Comparison of ENCODE assay signal across 37 cellular contexts in the genomic region with DNA sequence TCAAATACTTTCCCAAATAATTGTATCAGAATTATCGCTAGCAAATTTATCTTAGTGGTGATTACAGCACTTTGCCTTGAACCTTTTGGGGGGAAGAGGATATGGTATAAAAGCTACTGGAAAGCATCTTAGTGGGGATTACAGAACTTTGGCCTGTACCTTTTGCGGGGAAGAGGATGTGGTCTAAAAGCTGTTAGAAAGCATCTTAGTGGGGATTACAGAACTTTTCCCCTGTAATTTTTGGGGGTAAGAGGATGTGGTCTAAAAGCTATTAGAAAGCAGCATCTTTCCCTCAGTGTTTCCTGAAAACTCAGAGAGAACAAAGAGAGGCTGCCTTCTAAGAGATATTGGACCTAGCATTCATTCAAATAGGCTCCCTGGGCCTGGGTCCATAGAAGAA. TPM values are rescaled to one million over a fixed set of nuclear protein-coding genes. Genes with fewer than 3 reads are reported as not detected.
DNase-seq lines count a peak whose midpoint lies in the region; ATAC-seq and TF ChIP-seq lines count a peak whose summit lies in the region.
"Had no signal": no experiment of that assay in that cellular context is flagged by ENCODE, and none has a peak within 500 bp of the region (broad histone marks: within the 10 kb centered on the region; RNA-seq: fewer than 3 reads in every experiment).

No MANE protein-coding gene starts in this region.

- no peaks in the 10 kb centered on the region for H3K9me3 Mint-ChIP-seq in activated CD4-positive, alpha-beta T cell treated with anti-CD3 and anti-CD28 coated beads, Interleukin-2, amount 10 ng/mL, durations not matched to agents 24 days and 14 days
- H3K9me3 Mint-ChIP-seq in T-helper 2 cell treated with Interferon-gamma antibody and Interleukin-4, amounts not matched to agents 5 μg/mL and 100 μg/mL, for 36 hours: no peaks in the 10 kb centered on the region
- no peaks in the 10 kb centered on the region for H3K9me3 Mint-ChIP-seq in natural killer cell
- H3K9me3 Mint-ChIP-seq: activated naive CD4-positive, alpha-beta T cell treated with anti-CD3 and anti-CD28 coated beads, Interleukin-2, amount 50 U/mL, for 24 hours; activated T-cell treated with anti-CD3 and anti-CD28 coated beads, Interleukin-2, amount 50 U/mL, for 72 hours; dendritic cell treated with granulocyte-macrophage colony-stimulating factor and Interleukin-4, amounts not matched to agents 40 ng/mL and 50 ng/mL, for 4 days; memory B cell; neural crest cell; stimulated activated memory B cell treated with anti-CD40 and anti-IgM and Interleukin-4, amounts not matched to agents 10 μg/mL and 1 μg/mL and 100 μg/mL, for 72 hours had no signal

- H3K36me3 Mint-ChIP-seq in activated CD4-positive, alpha-beta T cell treated with anti-CD3 and anti-CD28 coated beads, Interleukin-2, amount 10 ng/mL, durations not matched to agents 24 days and 14 days (ENCODE audit: low read depth): peaks cover 31% of the 10 kb centered on the region
- peaks cover 32% of the 10 kb centered on the region for H3K36me3 Mint-ChIP-seq in T-helper 2 cell treated with Interferon-gamma antibody and Interleukin-4, amounts not matched to agents 5 μg/mL and 100 μg/mL, for 36 hours (ENCODE audit: low read depth)
- H3K36me3 Mint-ChIP-seq in natural killer cell: peaks cover 9% of the 10 kb centered on the region
- H3K36me3 Mint-ChIP-seq: activated naive CD4-positive, alpha-beta T cell treated with anti-CD3 and anti-CD28 coated beads, Interleukin-2, amount 50 U/mL, for 24 hours; memory B cell; stimulated activated memory B cell treated with anti-CD40 and anti-IgM and Interleukin-4, amounts not matched to agents 10 μg/mL and 1 μg/mL and 100 μg/mL, for 72 hours had no signal

- H3K79me2 ChIP-seq in DND-41 (ENCODE audit: insufficient read depth, low read length): no peaks in the 10 kb centered on the region

- no peak overlapping the region for H3K27ac Mint-ChIP-seq in activated CD4-positive, alpha-beta T cell treated with anti-CD3 and anti-CD28 coated beads, Interleukin-2, amount 10 ng/mL, durations not matched to agents 24 days and 14 days
- peak overlapping the region; percentile 10 for H3K27ac Mint-ChIP-seq in T-helper 2 cell treated with Interferon-gamma antibody and Interleukin-4, amounts not matched to agents 5 μg/mL and 100 μg/mL, for 36 hours
- H3K27ac Mint-ChIP-seq in natural killer cell: peak overlapping the region; percentile 60 to 68
- H3K27ac Mint-ChIP-seq: activated naive CD4-positive, alpha-beta T cell treated with anti-CD3 and anti-CD28 coated beads, Interleukin-2, amount 50 U/mL, for 24 hours; activated T-cell treated with anti-CD3 and anti-CD28 coated beads, Interleukin-2, amount 50 U/mL, for 72 hours; dendritic cell treated with granulocyte-macrophage colony-stimulating factor and Interleukin-4, amounts not matched to agents 40 ng/mL and 50 ng/mL, for 4 days; H9; memory B cell; stimulated activated memory B cell treated with anti-CD40 and anti-IgM and Interleukin-4, amounts not matched to agents 10 μg/mL and 1 μg/mL and 100 μg/mL, for 72 hours had no signal

- no peak overlapping the region for H3K4me3 ChIP-seq in DND-41 (ENCODE audit: low read depth in 1 of 2, low read length in 2 of 2)
- H3K4me3 ChIP-seq: cardiac muscle cell, left lung, pancreas, upper lobe of left lung had no signal

- H3K27ac ChIP-seq in DND-41 (ENCODE audit: low read length): peak overlapping the region; percentile 77
- H3K27ac ChIP-seq: cardiac muscle cell, HL-60, KMS-11, left lung, pancreas, upper lobe of left lung, VCaP had no signal

- no peaks in the 10 kb centered on the region for H3K9me3 ChIP-seq in DND-41 (ENCODE audit: insufficient read depth, low read length, severe bottlenecking)
- H3K9me3 ChIP-seq: left lung, pancreas, upper lobe of left lung had no signal

- H3K4me1 Mint-ChIP-seq in activated CD4-positive, alpha-beta T cell treated with anti-CD3 and anti-CD28 coated beads, Interleukin-2, amount 10 ng/mL, durations not matched to agents 24 days and 14 days: peaks cover 41% of the 10 kb centered on the region
- peaks cover 34% of the 10 kb centered on the region for H3K4me1 Mint-ChIP-seq in T-helper 2 cell treated with Interferon-gamma antibody and Interleukin-4, amounts not matched to agents 5 μg/mL and 100 μg/mL, for 36 hours (ENCODE audit: low read depth)
- peaks cover 60 to 71% of the 10 kb centered on the region in 2 donors for H3K4me1 Mint-ChIP-seq in natural killer cell

- no peaks in the 10 kb centered on the region for H3K27me3 Mint-ChIP-seq in activated CD4-positive, alpha-beta T cell treated with anti-CD3 and anti-CD28 coated beads, Interleukin-2, amount 10 ng/mL, durations not matched to agents 24 days and 14 days
- no peaks in the 10 kb centered on the region for H3K27me3 Mint-ChIP-seq in T-helper 2 cell treated with Interferon-gamma antibody and Interleukin-4, amounts not matched to agents 5 μg/mL and 100 μg/mL, for 36 hours (ENCODE audit: low read depth)
- H3K27me3 Mint-ChIP-seq in natural killer cell (ENCODE audit: low read depth in 2 of 2): no peaks in the 10 kb centered on the region
- H3K27me3 Mint-ChIP-seq: activated naive CD4-positive, alpha-beta T cell treated with anti-CD3 and anti-CD28 coated beads, Interleukin-2, amount 50 U/mL, for 24 hours; dendritic cell treated with granulocyte-macrophage colony-stimulating factor and Interleukin-4, amounts not matched to agents 40 ng/mL and 50 ng/mL, for 4 days; memory B cell; stimulated activated memory B cell treated with anti-CD40 and anti-IgM and Interleukin-4, amounts not matched to agents 10 μg/mL and 1 μg/mL and 100 μg/mL, for 72 hours had no signal

- H2AFZ ChIP-seq in DND-41 (ENCODE audit: low read depth, low read length): no peak overlapping the region

- H3K9ac ChIP-seq in DND-41 (ENCODE audit: low read depth, low read length): no peak overlapping the region
- H3K9ac ChIP-seq: KMS-11 had no signal

- peaks cover 47% of the 10 kb centered on the region for H3K4me1 ChIP-seq in DND-41 (ENCODE audit: insufficient read depth, low read length)

- no peaks in the 10 kb centered on the region; the same call in 1 of the 2 replicates for H4K20me1 ChIP-seq in DND-41 (ENCODE audit: insufficient read depth, low read length)

- peak; percentile 88 for ATAC-seq in DND-41 (ENCODE audit: insufficient read depth, low read depth)
- ATAC-seq in natural killer cell: no peak
- ATAC-seq in HG02678 (IDR thresholded peaks at IDR 0.05; ENCODE audit: unreplicated experiment): no peak
- ATAC-seq in GM19395 (IDR thresholded peaks at IDR 0.05; ENCODE audit: unreplicated experiment): no peak
- ATAC-seq: activated T-cell treated with anti-CD3 and anti-CD28 coated beads, Interleukin-2, amount 50 U/mL, for 72 hours; esophagus mucosa; left lung; Panc1; pancreas; stimulated activated memory B cell treated with anti-CD40 and anti-IgM and Interleukin-4, amounts not matched to agents 10 μg/mL and 1 μg/mL and 100 μg/mL, for 72 hours had no signal

- peak overlapping the region; percentile 5 for H3K4me3 Mint-ChIP-seq in activated CD4-positive, alpha-beta T cell treated with anti-CD3 and anti-CD28 coated beads, Interleukin-2, amount 10 ng/mL, durations not matched to agents 24 days and 14 days
- peak overlapping the region; percentile 9 for H3K4me3 Mint-ChIP-seq in T-helper 2 cell treated with Interferon-gamma antibody and Interleukin-4, amounts not matched to agents 5 μg/mL and 100 μg/mL, for 36 hours
- no peak overlapping the region for H3K4me3 Mint-ChIP-seq in natural killer cell
- H3K4me3 Mint-ChIP-seq: activated naive CD4-positive, alpha-beta T cell treated with anti-CD3 and anti-CD28 coated beads, Interleukin-2, amount 50 U/mL, for 24 hours; activated T-cell treated with anti-CD3 and anti-CD28 coated beads, Interleukin-2, amount 50 U/mL, for 72 hours; CD14-positive monocyte; dendritic cell treated with granulocyte-macrophage colony-stimulating factor and Interleukin-4, amounts not matched to agents 40 ng/mL and 50 ng/mL, for 4 days; H9; memory B cell; stimulated activated memory B cell treated with anti-CD40 and anti-IgM and Interleukin-4, amounts not matched to agents 10 μg/mL and 1 μg/mL and 100 μg/mL, for 72 hours had no signal

- H3K36me3 ChIP-seq in DND-41 (ENCODE audit: insufficient read depth, low read length): 0 out of 2 replicates have a peak, but pooled peaks cover 8% of the 10 kb centered on the region
- H3K36me3 ChIP-seq: cardiac muscle cell, left lung, pancreas, upper lobe of left lung had no signal

- no peaks in the 10 kb centered on the region for H3K27me3 ChIP-seq in DND-41 (ENCODE audit: insufficient read depth, low read length, poor library complexity)
- H3K27me3 ChIP-seq: left lung, pancreas, upper lobe of left lung had no signal

- DNase-seq in activated CD4-positive, alpha-beta T cell treated with anti-CD3 and anti-CD28 coated beads, Interleukin-2, amount 10 ng/mL, durations not matched to agents 24 days and 14 days: no peak
- DNase-seq in activated CD4-positive, alpha-beta T cell treated with anti-CD3 and anti-CD28 coated beads for 48 hours: no peak
- DNase-seq in DND-41: peak; percentile 60
- DNase-seq in T-helper 2 cell treated with Interferon-gamma antibody and Interleukin-4, amounts not matched to agents 5 μg/mL and 100 μg/mL, for 36 hours (ENCODE audit: low spot score): no peak
- no peak for DNase-seq in natural killer cell
- DNase-seq in middle frontal gyrus (ENCODE audit: extremely low spot score, low spot score): no peak
- DNase-seq: activated CD4-positive, alpha-beta T cell treated with anti-CD3 and anti-CD28 coated beads for 4 hours; activated T-cell treated with anti-CD3 and anti-CD28 coated beads, Interleukin-2, amount 50 U/mL, for 72 hours; DMS 273 treated with DMSO at 0.1 percent for 48 hours; EL; H9; head of caudate nucleus; islet precursor cell; left lung; NCI-H1436 treated with DMSO at 0.1 percent for 48 hours; NCI-H2081 treated with DMSO at 0.1 percent for 48 hours; NCI-H2227 treated with DMSO at 0.1 percent for 48 hours; NCI-H526 treated with DMSO at 0.1 percent for 48 hours; NK-92 treated with Interleukin-12 subunit alpha and Interleukin-12 subunit beta, amount 100 ng/mL, for 24 hours; pancreas; Right ventricle myocardium superior; T-helper 9 cell; upper lobe of left lung had no signal

- TF ChIP-seq CTCF in DND-41 (IDR thresholded peaks at IDR 0.05; ENCODE audit: borderline replicate concordance, extremely low read depth, low read length, poor library complexity, severe bottlenecking) (no peak), natural killer cell (IDR thresholded peaks at IDR 0.05) (no peak)

- intact Hi-C loops in activated CD4-positive, alpha-beta T cell treated with anti-CD3 and anti-CD28 coated beads, Interleukin-2, amount 10 ng/mL, durations not matched to agents 24 days and 14 days (cut with micrococcal nuclease): no loop called here
- intact Hi-C loops in natural killer cell (cut with micrococcal nuclease): no loop called here

- H3K4me2 ChIP-seq in DND-41 (ENCODE audit: insufficient read depth, low read length): peak overlapping the region; percentile 39
- H3K4me2 ChIP-seq: KMS-11 had no signal

RNA-seq across cellular contexts. Expression of a gene that starts 4.1 kb away (rescaled TPM):
- 5.0 and 7.8 TPM in 2 replicates for total RNA-seq in activated CD4-positive, alpha-beta T cell treated with anti-CD3 and anti-CD28 coated beads, Interleukin-2, amount 10 ng/mL, durations not matched to agents 24 days and 14 days
- total RNA-seq in natural killer cell: 10 to 100 TPM; 18.6 to 30.9 (median 21.8) TPM

RNA-seq across cellular contexts. Expression of a gene that starts 20.3 kb away (rescaled TPM):
- 34.5 and 36.8 TPM in 2 replicates for total RNA-seq in activated CD4-positive, alpha-beta T cell treated with anti-CD3 and anti-CD28 coated beads, Interleukin-2, amount 10 ng/mL, durations not matched to agents 24 days and 14 days
- 100 to 1,000 TPM in 2 of 3 donors, 10 to 100 TPM in 1; 85.9 to 182 (median 129) TPM for total RNA-seq in natural killer cell

RNA-seq across cellular contexts. Expression of a gene that starts 54.8 kb away (rescaled TPM):
- 72.3 and 73.6 TPM in 2 replicates for total RNA-seq in activated CD4-positive, alpha-beta T cell treated with anti-CD3 and anti-CD28 coated beads, Interleukin-2, amount 10 ng/mL, durations not matched to agents 24 days and 14 days
- 10 to 100 TPM; 22.9 to 31.8 (median 26.8) TPM for total RNA-seq in natural killer cell
- total RNA-seq: cardiac muscle cell had no signal
